ENCODE assay signal across 27 cellular contexts in genomic region chr11:69384548-69385465, GRCh38.
A peak's percentile ranks its signal among the peaks of the same experiment; 100 is the strongest.
DNase-seq lines count a peak whose midpoint lies in the region; ATAC-seq and TF ChIP-seq lines count a peak whose summit lies in the region.
"Had no signal": no experiment of that assay in that cellular context is flagged by ENCODE, and none has a peak within 500 bp of the region (broad histone marks: within the 10 kb centered on the region; RNA-seq: fewer than 3 reads in every experiment).

No MANE protein-coding gene starts in this region.

- H3K4me3 Mint-ChIP-seq in activated naive CD4-positive, alpha-beta T cell treated with anti-CD3 and anti-CD28 coated beads, Interleukin-2, amount 10 ng/mL, durations not matched to agents 7 days and 5 days, result no peak overlapping the region
- H3K4me3 Mint-ChIP-seq in activated B cell treated with CpG ODN at 0.5 μM for 24 hours (no peak overlapping the region), mesothelial cell of epicardium (no peak overlapping the region)
- H3K4me3 Mint-ChIP-seq: activated CD4-positive, alpha-beta T cell treated with anti-CD3 and anti-CD28 coated beads, Interleukin-2, amount 10 ng/mL, durations not matched to agents 7 days and 5 days; activated T-cell treated with anti-CD3 and anti-CD28 coated beads, Interleukin-2, amount 50 U/mL, for 72 hours; B cell; CD4-positive, alpha-beta memory T cell; natural killer cell; stimulated activated naive B cell treated with anti-CD40 and anti-IgM and Interleukin-4, amounts not matched to agents 10 μg/mL and 1 μg/mL and 100 μg/mL, for 72 hours had no signal

- H3K27me3 Mint-ChIP-seq in activated naive CD4-positive, alpha-beta T cell treated with anti-CD3 and anti-CD28 coated beads, Interleukin-2, amount 10 ng/mL, durations not matched to agents 7 days and 5 days, result no peaks in the 10 kb centered on the region
- no peaks in the 10 kb centered on the region for H3K27me3 Mint-ChIP-seq in activated B cell treated with CpG ODN at 0.5 μM for 24 hours
- no peaks in the 10 kb centered on the region for H3K27me3 Mint-ChIP-seq in mesothelial cell of epicardium (ENCODE audit: low read depth)
- H3K27me3 Mint-ChIP-seq: activated CD4-positive, alpha-beta T cell treated with anti-CD3 and anti-CD28 coated beads, Interleukin-2, amount 10 ng/mL, durations not matched to agents 7 days and 5 days; B cell; CD4-positive, alpha-beta memory T cell; stimulated activated naive B cell treated with anti-CD40 and anti-IgM and Interleukin-4, amounts not matched to agents 10 μg/mL and 1 μg/mL and 100 μg/mL, for 72 hours had no signal

- no peaks in the 10 kb centered on the region for H3K4me1 Mint-ChIP-seq in activated naive CD4-positive, alpha-beta T cell treated with anti-CD3 and anti-CD28 coated beads, Interleukin-2, amount 10 ng/mL, durations not matched to agents 7 days and 5 days
- H3K4me1 Mint-ChIP-seq in activated B cell treated with CpG ODN at 0.5 μM for 24 hours (no peaks in the 10 kb centered on the region), mesothelial cell of epicardium (no peaks in the 10 kb centered on the region)
- H3K4me1 Mint-ChIP-seq: activated CD4-positive, alpha-beta T cell treated with anti-CD3 and anti-CD28 coated beads, Interleukin-2, amount 10 ng/mL, durations not matched to agents 7 days and 5 days; B cell; CD4-positive, alpha-beta memory T cell; natural killer cell; stimulated activated naive B cell treated with anti-CD40 and anti-IgM and Interleukin-4, amounts not matched to agents 10 μg/mL and 1 μg/mL and 100 μg/mL, for 72 hours had no signal

- CTCF ChIA-PET in activated naive CD4-positive, alpha-beta T cell treated with anti-CD3 and anti-CD28 coated beads, Interleukin-2, amount 10 ng/mL, durations not matched to agents 7 days and 5 days (lab: Charles Lee), result no interaction called here
- CTCF ChIA-PET in activated B cell treated with CpG ODN at 0.5 μM for 24 hours (lab: Charles Lee), result no interaction called here

- H3K27ac Mint-ChIP-seq in activated naive CD4-positive, alpha-beta T cell treated with anti-CD3 and anti-CD28 coated beads, Interleukin-2, amount 10 ng/mL, durations not matched to agents 7 days and 5 days, result no peak overlapping the region
- H3K27ac Mint-ChIP-seq in activated B cell treated with CpG ODN at 0.5 μM for 24 hours (no peak overlapping the region), mesothelial cell of epicardium (no peak overlapping the region)
- H3K27ac Mint-ChIP-seq: activated CD4-positive, alpha-beta T cell treated with anti-CD3 and anti-CD28 coated beads, Interleukin-2, amount 10 ng/mL, durations not matched to agents 7 days and 5 days; activated T-cell treated with anti-CD3 and anti-CD28 coated beads, Interleukin-2, amount 50 U/mL, for 72 hours; B cell; CD4-positive, alpha-beta memory T cell; natural killer cell; stimulated activated naive B cell treated with anti-CD40 and anti-IgM and Interleukin-4, amounts not matched to agents 10 μg/mL and 1 μg/mL and 100 μg/mL, for 72 hours had no signal

- H3K36me3 Mint-ChIP-seq in activated naive CD4-positive, alpha-beta T cell treated with anti-CD3 and anti-CD28 coated beads, Interleukin-2, amount 10 ng/mL, durations not matched to agents 7 days and 5 days, result no peaks in the 10 kb centered on the region
- H3K36me3 Mint-ChIP-seq in activated B cell treated with CpG ODN at 0.5 μM for 24 hours (ENCODE audit: low read depth), result no peaks in the 10 kb centered on the region
- peaks cover 5% of the 10 kb centered on the region for H3K36me3 Mint-ChIP-seq in mesothelial cell of epicardium

- no peak for ATAC-seq in activated B cell treated with CpG ODN at 0.5 μM for 24 hours (ENCODE audit: low read depth)
- ATAC-seq: activated T-cell treated with anti-CD3 and anti-CD28 coated beads, Interleukin-2, amount 50 U/mL, for 72 hours; gastrocnemius medialis; lower lobe of right lung; mucosa of descending colon; natural killer cell; stimulated activated naive B cell treated with anti-CD40 and anti-IgM and Interleukin-4, amounts not matched to agents 10 μg/mL and 1 μg/mL and 100 μg/mL, for 72 hours had no signal

- POLR2A ChIA-PET in activated B cell treated with CpG ODN at 0.5 μM for 24 hours (lab: Charles Lee), result no interaction called here

- intact Hi-C loops in activated B cell treated with CpG ODN at 0.5 μM for 24 hours (cut with micrococcal nuclease), result no loop called here

- TF ChIP-seq CTCF in activated B cell treated with CpG ODN at 0.5 μM for 24 hours (IDR thresholded peaks at IDR 0.05) (no peak), mesothelial cell of epicardium (IDR thresholded peaks at IDR 0.05; ENCODE audit: unreplicated experiment) (no peak)

- peak; percentile 14 for DNase-seq in activated naive CD4-positive, alpha-beta T cell treated with anti-CD3 and anti-CD28 coated beads, Interleukin-2, amount 10 ng/mL, durations not matched to agents 7 days and 5 days
- DNase-seq in activated naive CD4-positive, alpha-beta T cell treated with Interleukin-2 at 50 U/mL for 16 hours, result no peak
- DNase-seq in activated B cell treated with CpG ODN at 0.5 μM for 24 hours, result peak; percentile 6
- peak; percentile 15 to 33 for DNase-seq in mesothelial cell of epicardium (ENCODE audit: low spot score in 2 of 2, unreplicated experiment in 2 of 2)
- peak; percentile 18 for DNase-seq in ureter (ENCODE audit: low spot score)
- DNase-seq in NCI-H2227 treated with DMSO at 0.1 percent for 48 hours (lab: John Stamatoyannopoulos, UW), result no peak
- DNase-seq in DMS 273 treated with DMSO at 0.1 percent for 48 hours (lab: John Stamatoyannopoulos, UW), result no peak
- DNase-seq: ACHN; activated CD4-positive, alpha-beta T cell treated with anti-CD3 and anti-CD28 coated beads, Interleukin-2, amount 10 ng/mL, durations not matched to agents 7 days and 5 days; activated naive CD4-positive, alpha-beta T cell treated with anti-CD3 and anti-CD28 coated beads, Interleukin-2, amount 50 U/mL, for 16 hours; activated T-cell treated with anti-CD3 and anti-CD28 coated beads, Interleukin-2, amount 50 U/mL, for 72 hours; amygdala; brain microvascular endothelial cell; CD4-positive, alpha-beta memory T cell; gastrocnemius medialis; Kasumi-1; kidney glomerular epithelial cell; lower lobe of right lung; mucosa of descending colon; natural killer cell; NCI-H1417 treated with DMSO at 0.1 percent for 48 hours; NCI-H2081; occipital lobe; SHP77 treated with DMSO at 0.1 percent for 48 hours; stimulated activated naive B cell treated with anti-CD40 and anti-IgM and Interleukin-4, amounts not matched to agents 10 μg/mL and 1 μg/mL and 100 μg/mL, for 72 hours; T-helper 9 cell had no signal

- H3K9me3 Mint-ChIP-seq in activated naive CD4-positive, alpha-beta T cell treated with anti-CD3 and anti-CD28 coated beads, Interleukin-2, amount 10 ng/mL, durations not matched to agents 7 days and 5 days, result peaks cover 26% of the 10 kb centered on the region
- peaks cover 16% of the 10 kb centered on the region for H3K9me3 Mint-ChIP-seq in activated B cell treated with CpG ODN at 0.5 μM for 24 hours
- peaks cover 20% of the 10 kb centered on the region for H3K9me3 Mint-ChIP-seq in mesothelial cell of epicardium

Comparison
In these comparisons a context has a peak if more than half of its experiments do, and no peak if none do; other contexts are left out.
1. DNase-seq: peak in activated naive CD4-positive, alpha-beta T cell treated with anti-CD3 and anti-CD28 coated beads, Interleukin-2, amount 10 ng/mL, durations not matched to agents 7 days and 5 days (single experiment), activated B cell treated with CpG ODN at 0.5 μM for 24 hours (single experiment), mesothelial cell of epicardium (2 of 2) and ureter (single experiment); none in activated naive CD4-positive, alpha-beta T cell treated with Interleukin-2 at 50 U/mL for 16 hours (single experiment), NCI-H2227 treated with DMSO at 0.1 percent for 48 hours (single experiment) and DMS 273 treated with DMSO at 0.1 percent for 48 hours (single experiment).